Comparison of ENCODE assay signal across 38 cellular contexts in the genomic region with DNA sequence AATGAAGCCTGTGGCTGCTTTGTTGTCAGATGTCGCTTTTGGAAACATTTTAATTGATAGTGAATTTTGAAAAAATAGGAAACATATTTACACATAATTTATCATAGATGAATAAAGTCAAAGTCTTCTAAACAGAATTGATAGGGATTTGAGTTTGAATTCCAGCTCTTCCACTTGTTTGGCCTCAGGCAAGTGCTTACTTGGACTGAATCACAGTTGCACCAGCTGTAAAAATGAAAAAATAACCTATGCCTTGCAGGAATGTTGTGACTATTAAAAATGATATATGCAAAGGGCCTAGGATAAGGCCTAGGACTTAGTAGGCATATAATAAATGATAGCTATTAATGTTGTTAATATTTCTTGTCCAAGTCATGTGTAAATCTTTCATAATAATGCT.
"Had no signal": no experiment of that assay in that cellular context is flagged by ENCODE, and none has a peak within 500 bp of the region (broad histone marks: within the 10 kb centered on the region; RNA-seq: fewer than 3 reads in every experiment).

No MANE protein-coding gene starts in this region.

- H3K27me3 ChIP-seq: adrenal gland, body of pancreas, brain microvascular endothelial cell, breast epithelium, cardiac muscle cell had no signal

- H3K36me3 ChIP-seq: adrenal gland, brain microvascular endothelial cell, breast epithelium, cardiac muscle cell had no signal

- H3K9me3 ChIP-seq: adrenal gland, body of pancreas, breast epithelium had no signal

- H3K27ac Mint-ChIP-seq: activated B cell treated with CpG ODN at 0.5 μM for 24 hours; activated CD4-positive, alpha-beta memory T cell treated with anti-CD3 and anti-CD28 coated beads for 36 hours; activated CD4-positive, alpha-beta T cell treated with anti-CD3 and anti-CD28 coated beads, Interleukin-2, amount 10 ng/mL, durations not matched to agents 24 days and 14 days; activated CD8-positive, alpha-beta T cell treated with anti-CD3 and anti-CD28 coated beads for 36 hours; activated naive CD4-positive, alpha-beta T cell treated with anti-CD3 and anti-CD28 coated beads for 36 hours; activated naive CD4-positive, alpha-beta T cell treated with anti-CD3 and anti-CD28 coated beads, Interleukin-2, amount 50 U/mL, for 72 hours; activated naive CD8-positive, alpha-beta T cell treated with anti-CD3 and anti-CD28 coated beads for 36 hours; activated T-cell treated with anti-CD3 and anti-CD28 coated beads, Interleukin-2, amount 50 U/mL, for 72 hours; activated T-helper 1 cell treated with anti-CD3 and anti-CD28 coated beads, Interleukin-12 subunit alpha, Interleukin-12 subunit beta, Interleukin-2, Interleukin-4 antibody, amounts not matched to agents 30 ng/mL and 10 ng/mL and 1 ng/mL, durations not matched to agents 14 hours and 24 hours and 36 hours; activated T-helper 17 cell treated with anti-CD3 and anti-CD28 coated beads, Interleukin-2, amount 50 U/mL, for 72 hours; T-cell; T-helper 1 cell treated with Interleukin-12 subunit alpha and Interleukin-12 subunit beta and Interleukin-4 antibody, amounts not matched to agents 30 μg/mL and 1 μg/mL, for 36 hours; T-helper 2 cell treated with Interferon-gamma antibody and Interleukin-4, amounts not matched to agents 5 μg/mL and 100 μg/mL, for 36 hours had no signal

- H3K4me1 Mint-ChIP-seq: activated B cell treated with CpG ODN at 0.5 μM for 24 hours; activated CD4-positive, alpha-beta T cell treated with anti-CD3 and anti-CD28 coated beads, Interleukin-2, amount 10 ng/mL, durations not matched to agents 24 days and 14 days; activated naive CD8-positive, alpha-beta T cell treated with anti-CD3 and anti-CD28 coated beads for 36 hours; activated T-helper 17 cell treated with anti-CD3 and anti-CD28 coated beads, Interleukin-2, amount 50 U/mL, for 72 hours; central memory CD8-positive, alpha-beta T cell; T-cell had no signal

- DNase-seq: activated B cell treated with CpG ODN at 0.5 μM for 24 hours; activated CD4-positive, alpha-beta memory T cell treated with anti-CD3 and anti-CD28 coated beads for 36 hours; activated CD4-positive, alpha-beta T cell treated with anti-CD3 and anti-CD28 coated beads for 4 hours; activated CD4-positive, alpha-beta T cell treated with anti-CD3 and anti-CD28 coated beads, Interleukin-2, amount 10 ng/mL, durations not matched to agents 24 days and 14 days; activated CD4-positive, alpha-beta T cell treated with anti-CD3 and anti-CD28 coated beads, Interleukin-2, amount 50 U/mL, for 1 hour; activated CD4-positive, alpha-beta T cell treated with anti-CD3 and anti-CD28 coated beads, Interleukin-2, amount 50 U/mL, for 4 hours; activated CD4-positive, CD25-positive, alpha-beta regulatory T cell treated with anti-CD3 and anti-CD28 coated beads, Interleukin-2, amount 50 U/mL, for 72 hours; activated CD8-positive, alpha-beta memory T cell treated with anti-CD3 and anti-CD28 coated beads, Interleukin-2, amount 50 U/mL, for 4 hours; activated CD8-positive, alpha-beta T cell treated with anti-CD3 and anti-CD28 coated beads for 36 hours; activated effector memory CD4-positive, alpha-beta T cell treated with anti-CD3 and anti-CD28 coated beads, Interleukin-2, amount 50 U/mL, for 16 hours; activated gamma-delta T cell treated with Interleukin-2 at 50 U/mL for 16 hours; activated naive CD4-positive, alpha-beta T cell; activated naive CD4-positive, alpha-beta T cell treated with anti-CD3 and anti-CD28 coated beads for 36 hours; activated naive CD4-positive, alpha-beta T cell treated with anti-CD3 and anti-CD28 coated beads, Interleukin-2, amount 50 U/mL, for 16 hours; activated naive CD8-positive, alpha-beta T cell treated with anti-CD3 and anti-CD28 coated beads for 36 hours; activated T-cell treated with anti-CD3 and anti-CD28 coated beads for 4 hours; activated T-cell treated with anti-CD3 and anti-CD28 coated beads, Interleukin-2, amount 50 U/mL, for 1 hour; activated T-cell treated with anti-CD3 and anti-CD28 coated beads, Interleukin-2, amount 50 U/mL, for 4 hours; activated T-cell treated with anti-CD3 and anti-CD28 coated beads, Interleukin-2, amount 50 U/mL, for 72 hours; adrenal gland; amniotic stem cell; aorta; body of pancreas; brain microvascular endothelial cell; caudate nucleus; cerebellar nuclear complex; T-cell; T-helper 2 cell; T-helper 9 cell had no signal

- H3K9me3 Mint-ChIP-seq: activated B cell treated with CpG ODN at 0.5 μM for 24 hours; activated CD4-positive, alpha-beta T cell treated with anti-CD3 and anti-CD28 coated beads, Interleukin-2, amount 10 ng/mL, durations not matched to agents 24 days and 14 days; activated CD8-positive, alpha-beta T cell treated with anti-CD3 and anti-CD28 coated beads for 36 hours; activated naive CD4-positive, alpha-beta T cell treated with anti-CD3 and anti-CD28 coated beads, Interleukin-2, amount 50 U/mL, for 72 hours; activated T-helper 1 cell treated with anti-CD3 and anti-CD28 coated beads, Interleukin-12 subunit alpha, Interleukin-12 subunit beta, Interleukin-2, Interleukin-4 antibody, amounts not matched to agents 30 ng/mL and 10 ng/mL and 1 ng/mL, durations not matched to agents 14 hours and 24 hours and 36 hours; central memory CD8-positive, alpha-beta T cell; T-helper 1 cell treated with Interleukin-12 subunit alpha and Interleukin-12 subunit beta and Interleukin-4 antibody, amounts not matched to agents 30 μg/mL and 1 μg/mL, for 36 hours; T-helper 2 cell treated with Interferon-gamma antibody and Interleukin-4, amounts not matched to agents 5 μg/mL and 100 μg/mL, for 36 hours had no signal

- H3K4me1 ChIP-seq: adrenal gland, body of pancreas, breast epithelium had no signal

- H3K4me3 Mint-ChIP-seq: activated B cell treated with CpG ODN at 0.5 μM for 24 hours; activated CD4-positive, alpha-beta memory T cell treated with anti-CD3 and anti-CD28 coated beads for 36 hours; activated CD4-positive, alpha-beta T cell treated with anti-CD3 and anti-CD28 coated beads, Interleukin-2, amount 10 ng/mL, durations not matched to agents 24 days and 14 days; activated CD8-positive, alpha-beta T cell treated with anti-CD3 and anti-CD28 coated beads for 36 hours; activated naive CD4-positive, alpha-beta T cell treated with anti-CD3 and anti-CD28 coated beads for 36 hours; activated naive CD8-positive, alpha-beta T cell treated with anti-CD3 and anti-CD28 coated beads for 36 hours; activated T-cell treated with anti-CD3 and anti-CD28 coated beads, Interleukin-2, amount 50 U/mL, for 4 hours; activated T-cell treated with anti-CD3 and anti-CD28 coated beads, Interleukin-2, amount 50 U/mL, for 72 hours; activated T-helper 1 cell treated with anti-CD3 and anti-CD28 coated beads, Interleukin-12 subunit alpha, Interleukin-12 subunit beta, Interleukin-2, Interleukin-4 antibody, amounts not matched to agents 30 ng/mL and 10 ng/mL and 1 ng/mL, durations not matched to agents 14 hours and 24 hours and 36 hours; activated T-helper 17 cell treated with anti-CD3 and anti-CD28 coated beads, Interleukin-2, amount 50 U/mL, for 72 hours; central memory CD8-positive, alpha-beta T cell; T-cell; T-helper 1 cell treated with Interleukin-12 subunit alpha and Interleukin-12 subunit beta and Interleukin-4 antibody, amounts not matched to agents 30 μg/mL and 1 μg/mL, for 36 hours; T-helper 2 cell treated with Interferon-gamma antibody and Interleukin-4, amounts not matched to agents 5 μg/mL and 100 μg/mL, for 36 hours had no signal

- H3K27me3 Mint-ChIP-seq: activated B cell treated with CpG ODN at 0.5 μM for 24 hours; activated CD4-positive, alpha-beta memory T cell treated with anti-CD3 and anti-CD28 coated beads for 36 hours; activated CD4-positive, alpha-beta T cell treated with anti-CD3 and anti-CD28 coated beads, Interleukin-2, amount 10 ng/mL, durations not matched to agents 24 days and 14 days; activated CD8-positive, alpha-beta T cell treated with anti-CD3 and anti-CD28 coated beads for 36 hours; activated naive CD8-positive, alpha-beta T cell treated with anti-CD3 and anti-CD28 coated beads for 36 hours; activated T-helper 17 cell treated with anti-CD3 and anti-CD28 coated beads, Interleukin-2, amount 50 U/mL, for 72 hours; central memory CD8-positive, alpha-beta T cell; T-cell had no signal

- H3K36me3 Mint-ChIP-seq: activated naive CD8-positive, alpha-beta T cell treated with anti-CD3 and anti-CD28 coated beads for 36 hours; T-cell had no signal

- H3K27ac ChIP-seq: adrenal gland, body of pancreas, brain microvascular endothelial cell, breast epithelium, cardiac muscle cell, VCaP had no signal

- H3K4me3 ChIP-seq: adrenal gland, body of pancreas, breast epithelium, cardiac muscle cell had no signal
